In genomic region chr1:102852583-102852982, GRCh38 we compare ENCODE assay signal across 22 cellular contexts.
A peak's percentile ranks its signal among the peaks of the same experiment; 100 is the strongest.
DNase-seq lines count a peak whose midpoint lies in the region; TF ChIP-seq lines count a peak whose summit lies in the region.
"Had no signal": no experiment of that assay in that cellular context is flagged by ENCODE, and none has a peak within 500 bp of the region (broad histone marks: within the 10 kb centered on the region; RNA-seq: fewer than 3 reads in every experiment).

No MANE protein-coding gene starts in this region.

- POLR2A ChIA-PET in AG04450 (lab: Yijun Ruan, JAX), result no interaction called here

- in situ Hi-C loops in astrocyte of the spinal cord (cut with HindIII; ENCODE audit: low sequenced_read_pairs), result no loop called here

- TF ChIP-seq CTCF in AG04450 (IDR thresholded peaks at IDR 0.05; ENCODE audit: low read depth, low read length), result peak; percentile 20; the same call in 1 of the 2 replicates
- peak; percentile 26 for TF ChIP-seq CTCF in HFF-Myc (IDR thresholded peaks at IDR 0.05; ENCODE audit: low read depth, low read length, missing control alignments)
- peak; percentile 30 for TF ChIP-seq CTCF in astrocyte of the spinal cord (IDR thresholded peaks at IDR 0.05; ENCODE audit: low read depth, low read length)
- no peak for TF ChIP-seq CTCF in vagina (IDR thresholded peaks at IDR 0.05)

- H3K27ac ChIP-seq in AG04450 (ENCODE audit: low read depth, low read length) (no peak overlapping the region), vagina (no peak overlapping the region), Karpas-422 (ENCODE audit: low read length) (no peak overlapping the region)
- H3K27ac ChIP-seq: A549, gastroesophageal sphincter, left ventricle myocardium inferior, pancreas, RWPE1, VCaP had no signal

- H3K4me2 ChIP-seq in Karpas-422 (ENCODE audit: low read depth, low read length, poor library complexity, severe bottlenecking), result no peak overlapping the region
- H3K4me2 ChIP-seq: A549 had no signal

- H4K20me1 ChIP-seq in Karpas-422 (ENCODE audit: insufficient read depth, low read depth, low read length), result no peaks in the 10 kb centered on the region

- H3K27me3 ChIP-seq in AG04450 (ENCODE audit: control insufficient read depth, insufficient read depth, low read length) (no peaks in the 10 kb centered on the region), vagina (no peaks in the 10 kb centered on the region), Karpas-422 (ENCODE audit: low read length) (no peaks in the 10 kb centered on the region)
- H3K27me3 ChIP-seq: gastroesophageal sphincter, pancreas had no signal

- no peaks in the 10 kb centered on the region for H3K9me2 ChIP-seq in Karpas-422 (replicated peaks; ENCODE audit: insufficient read depth, low read length)

- CTCF ChIA-PET in AG04450 (lab: Charles Lee), result interaction anchor here (1.0 kb wide), 1 partner anchor 10 kb away, joined by 3 read pairs; no protein-coding TSS in a partner anchor

- H3K36me3 ChIP-seq in vagina (no peaks in the 10 kb centered on the region), Karpas-422 (ENCODE audit: insufficient read depth, low read length) (no peaks in the 10 kb centered on the region)
- H3K36me3 ChIP-seq: gastroesophageal sphincter, HAP-1, left ventricle myocardium inferior, pancreas had no signal

- no peaks in the 10 kb centered on the region; the same call in 1 of the 2 replicates for H3K9me3 ChIP-seq in AG04450 (ENCODE audit: control insufficient read depth, insufficient read depth, low read length)
- H3K9me3 ChIP-seq in vagina, result no peaks in the 10 kb centered on the region
- peaks cover 7% of the 10 kb centered on the region; the same call in 1 of the 2 replicates for H3K9me3 ChIP-seq in Karpas-422 (ENCODE audit: low read length)
- H3K9me3 ChIP-seq: A549 had no signal

- no peak overlapping the region for H2AFZ ChIP-seq in Karpas-422 (ENCODE audit: low read length)

- no peaks in the 10 kb centered on the region for H3K79me2 ChIP-seq in Karpas-422 (ENCODE audit: low read length)

- intact Hi-C loops in vagina (cut with DNase I), result no loop called here

- no peak for TF ChIP-seq POLR2A in vagina (IDR thresholded peaks at IDR 0.05)

- H3K9ac ChIP-seq in Karpas-422 (ENCODE audit: low read length), result no peak overlapping the region

- DNase-seq in AG04450 (ENCODE audit: low read depth, low spot score), result no peak
- no peak for DNase-seq in HFF-Myc (ENCODE audit: extremely low read depth, low read depth)
- DNase-seq in astrocyte of the spinal cord (ENCODE audit: low read depth, low spot score), result no peak
- peak; percentile 13 for DNase-seq in medulla oblongata (ENCODE audit: extremely low spot score)
- no peak for DNase-seq in vagina (ENCODE audit: extremely low spot score in 2 of 2)
- DNase-seq in Karpas-422, result no peak
- no peak for DNase-seq in NCI-H82 (lab: John Stamatoyannopoulos, UW)
- no peak for DNase-seq in stimulated activated CD4-positive, alpha-beta T cell treated with anti-CD3 and anti-CD28 coated beads, Interleukin-2, amount 100 ng/mL, for 24 hours
- DNase-seq: activated CD4-positive, alpha-beta memory T cell treated with anti-CD3 and anti-CD28 coated beads for 36 hours; activated T-cell treated with anti-CD3 and anti-CD28 coated beads, Interleukin-2, amount 50 U/mL, for 24 hours; caudate nucleus; GF-D8; left ventricle myocardium inferior; NCI-H2029; NCI-H526 treated with DMSO at 0.1 percent for 48 hours; pancreas; T-helper 1 cell had no signal

- H3K4me3 ChIP-seq in AG04450 (ENCODE audit: low read depth, low read length) (no peak overlapping the region), HFF-Myc (replicated peaks; ENCODE audit: low read depth, low read length) (no peak overlapping the region), astrocyte of the spinal cord (ENCODE audit: low read depth, low read length) (no peak overlapping the region), vagina (no peak overlapping the region), Karpas-422 (ENCODE audit: low read length) (no peak overlapping the region)
- H3K4me3 ChIP-seq: A549, gastroesophageal sphincter, HAP-1, left ventricle myocardium inferior, pancreas had no signal

- H3K4me1 ChIP-seq in vagina (no peaks in the 10 kb centered on the region), Karpas-422 (ENCODE audit: low read length) (no peaks in the 10 kb centered on the region)
- H3K4me1 ChIP-seq: A549, gastroesophageal sphincter, HAP-1, left ventricle myocardium inferior, pancreas had no signal

Comparison
In these comparisons a context has a peak if more than half of its experiments do, and no peak if none do; other contexts are left out.
1. CTCF ChIP-seq: peak in AG04450 (single experiment), HFF-Myc (single experiment) and astrocyte of the spinal cord (single experiment); none in vagina (0 of 3).